Comparison of ENCODE assay signal across 8 cellular contexts in genomic region chr19:18152444-18152816, GRCh38. TPM values are rescaled to one million over a fixed set of nuclear protein-coding genes. Genes with fewer than 3 reads are reported as not detected.
DNase-seq lines count a peak whose midpoint lies in the region; ATAC-seq lines count a peak whose summit lies in the region.

No MANE protein-coding gene starts in this region.

- no peaks in the 10 kb centered on the region for H3K36me3 ChIP-seq in mucosa of stomach (ENCODE audit: control insufficient read depth, insufficient read depth, low read length)

- H3K4me1 ChIP-seq in mucosa of stomach (ENCODE audit: control insufficient read depth, insufficient read depth, low read length) = peaks cover 43% of the 10 kb centered on the region

- peak overlapping the region; percentile 85 for H3K9ac ChIP-seq in mucosa of stomach (ENCODE audit: low read length)

- peak; percentile 58 for ATAC-seq in GM21576 (IDR thresholded peaks at IDR 0.05; ENCODE audit: unreplicated experiment)
- peak; percentile 55 for ATAC-seq in esophagus mucosa

- no peaks in the 10 kb centered on the region for H3K27me3 ChIP-seq in mucosa of stomach (ENCODE audit: control insufficient read depth, insufficient read depth, low read length)

- peak overlapping the region; percentile 66 for H3K4me3 ChIP-seq in mucosa of stomach (ENCODE audit: low read length)

- peak overlapping the region; percentile 86 to 96 (median 90) for H3K4me3 Mint-ChIP-seq in IgD-negative memory B cell
- H3K4me3 Mint-ChIP-seq in activated T-cell treated with anti-CD3 and anti-CD28 coated beads, Interleukin-2, amount 50 U/mL, for 24 hours = peak overlapping the region; percentile 84

- H3K4me1 Mint-ChIP-seq in IgD-negative memory B cell = peaks cover 1 to 16% (median 5%) of the 10 kb centered on the region in 3 donors
- peaks cover 28% of the 10 kb centered on the region for H3K4me1 Mint-ChIP-seq in activated T-cell treated with anti-CD3 and anti-CD28 coated beads, Interleukin-2, amount 50 U/mL, for 24 hours (ENCODE audit: low read depth)

- peaks cover 3% of the 10 kb centered on the region for H3K36me3 Mint-ChIP-seq in IgD-negative memory B cell
- peaks cover 43% of the 10 kb centered on the region for H3K36me3 Mint-ChIP-seq in activated T-cell treated with anti-CD3 and anti-CD28 coated beads, Interleukin-2, amount 50 U/mL, for 24 hours (ENCODE audit: low read depth)

- H3K27me3 Mint-ChIP-seq in IgD-negative memory B cell = no peaks in the 10 kb centered on the region
- H3K27me3 Mint-ChIP-seq in activated T-cell treated with anti-CD3 and anti-CD28 coated beads, Interleukin-2, amount 50 U/mL, for 24 hours = no peaks in the 10 kb centered on the region

- DNase-seq in DMS53 treated with DMSO at 0.1 percent for 48 hours (lab: John Stamatoyannopoulos, UW; ENCODE audit: unreplicated experiment) (peak; percentile 82), OCI-M2 (lab: John Stamatoyannopoulos, UW; ENCODE audit: unreplicated experiment) (peak; percentile 98)
- peak; percentile 98 for DNase-seq in activated T-cell treated with anti-CD3 and anti-CD28 coated beads, Interleukin-2, amount 50 U/mL, for 24 hours
- DNase-seq in stimulated activated CD8-positive, alpha-beta memory T cell treated with anti-CD3 and anti-CD28 coated beads, Interleukin-7, amount 100 ng/mL, for 1 hour (ENCODE audit: low read depth in 2 of 2) = peak; percentile 92 to 97

- H3K9me3 ChIP-seq in mucosa of stomach (ENCODE audit: control insufficient read depth, low read length) = no peaks in the 10 kb centered on the region

- no peaks in the 10 kb centered on the region for H3K9me3 Mint-ChIP-seq in IgD-negative memory B cell
- no peaks in the 10 kb centered on the region for H3K9me3 Mint-ChIP-seq in activated T-cell treated with anti-CD3 and anti-CD28 coated beads, Interleukin-2, amount 50 U/mL, for 24 hours

- peak overlapping the region; percentile 95 to 99 (median 97) for H3K27ac Mint-ChIP-seq in IgD-negative memory B cell
- H3K27ac Mint-ChIP-seq in activated T-cell treated with anti-CD3 and anti-CD28 coated beads, Interleukin-2, amount 50 U/mL, for 24 hours = peak overlapping the region; percentile 99

RNA-seq across cellular contexts. Expression of gene PIK3R2, which starts 0.5 kb away (rescaled TPM):
- polyA plus RNA-seq in IgD-negative memory B cell = 2.1 TPM
- 35.6 TPM for total RNA-seq in esophagus mucosa

RNA-seq across cellular contexts. Expression of gene IFI30, which starts 21.2 kb away (rescaled TPM):
- polyA plus RNA-seq in IgD-negative memory B cell = 473 TPM
- total RNA-seq in esophagus mucosa = 17.0 TPM

RNA-seq across cellular contexts. Expression of gene MPV17L2, which starts 40.6 kb away (rescaled TPM):
- polyA plus RNA-seq in IgD-negative memory B cell = 16.6 TPM
- total RNA-seq in esophagus mucosa = 6.8 TPM

RNA-seq across cellular contexts. Expression of gene RAB3A, which starts 51.4 kb away (rescaled TPM):
- polyA plus RNA-seq in IgD-negative memory B cell = 1.5 TPM
- total RNA-seq in esophagus mucosa = 1.1 TPM

RNA-seq across cellular contexts. Expression of gene MAST3, which starts 54.9 kb away (rescaled TPM):
- polyA plus RNA-seq in IgD-negative memory B cell = 20.3 TPM
- 3.2 TPM for total RNA-seq in esophagus mucosa

Comparison
In these comparisons a context has a peak if more than half of its experiments do, and no peak if none do; other contexts are left out.
1. Peak in every context shown above with its lines: DNase-seq, ATAC-seq and H3K4me3 ChIP-seq.